Comparison of ENCODE assay signal across 37 cellular contexts in genomic region chr17:7432296-7432695, GRCh38. TPM values are rescaled to one million over a fixed set of nuclear protein-coding genes. Genes with fewer than 3 reads are reported as not detected.
"Had no signal": no experiment of that assay in that cellular context is flagged by ENCODE, and none has a peak within 500 bp of the region (broad histone marks: within the 10 kb centered on the region; RNA-seq: fewer than 3 reads in every experiment).

No MANE protein-coding gene starts in this region.

- H3K27me3 Mint-ChIP-seq: activated B cell treated with CpG ODN at 0.5 μM for 24 hours; activated CD4-positive, alpha-beta memory T cell treated with anti-CD3 and anti-CD28 coated beads for 36 hours; activated CD4-positive, alpha-beta T cell treated with anti-CD3 and anti-CD28 coated beads, Interleukin-2, amount 10 ng/mL, durations not matched to agents 24 days and 14 days; activated CD8-positive, alpha-beta T cell treated with anti-CD3 and anti-CD28 coated beads for 36 hours; activated naive CD8-positive, alpha-beta T cell treated with anti-CD3 and anti-CD28 coated beads for 36 hours; activated T-helper 17 cell treated with anti-CD3 and anti-CD28 coated beads, Interleukin-2, amount 50 U/mL, for 72 hours had no signal

- H3K27ac Mint-ChIP-seq: activated B cell treated with CpG ODN at 0.5 μM for 24 hours; activated CD4-positive, alpha-beta memory T cell treated with anti-CD3 and anti-CD28 coated beads for 36 hours; activated CD4-positive, alpha-beta T cell treated with anti-CD3 and anti-CD28 coated beads, Interleukin-2, amount 10 ng/mL, durations not matched to agents 24 days and 14 days; activated CD8-positive, alpha-beta T cell treated with anti-CD3 and anti-CD28 coated beads for 36 hours; activated naive CD4-positive, alpha-beta T cell treated with anti-CD3 and anti-CD28 coated beads, Interleukin-2, amount 10 ng/mL, durations not matched to agents 7 days and 5 days; activated naive CD8-positive, alpha-beta T cell treated with anti-CD3 and anti-CD28 coated beads for 36 hours; activated T-cell treated with anti-CD3 and anti-CD28 coated beads, Interleukin-2, amount 50 U/mL, for 72 hours; activated T-helper 1 cell treated with anti-CD3 and anti-CD28 coated beads, Interleukin-12 subunit alpha, Interleukin-12 subunit beta, Interleukin-2, Interleukin-4 antibody, amounts not matched to agents 30 ng/mL and 10 ng/mL and 1 ng/mL, durations not matched to agents 14 hours and 24 hours and 36 hours; T-helper 2 cell treated with Interferon-gamma antibody and Interleukin-4, amounts not matched to agents 5 μg/mL and 100 μg/mL, for 36 hours had no signal

- H3K4me3 ChIP-seq: adrenal gland, body of pancreas, breast epithelium had no signal

- H3K36me3 ChIP-seq: adrenal gland, brain microvascular endothelial cell, breast epithelium had no signal

- ATAC-seq: activated CD8-positive, alpha-beta T cell treated with anti-CD3 and anti-CD28 coated beads for 36 hours; activated naive CD4-positive, alpha-beta T cell treated with anti-CD3 and anti-CD28 coated beads, Interleukin-2, amount 50 U/mL, for 72 hours; activated T-cell treated with anti-CD3 and anti-CD28 coated beads, Interleukin-2, amount 50 U/mL, for 4 hours; activated T-cell treated with anti-CD3 and anti-CD28 coated beads, Interleukin-2, amount 50 U/mL, for 72 hours; activated T-helper 17 cell treated with anti-CD3 and anti-CD28 coated beads, Interleukin-2, amount 50 U/mL, for 72 hours; body of pancreas had no signal

- H3K27me3 ChIP-seq: adrenal gland, body of pancreas, brain microvascular endothelial cell, breast epithelium had no signal

- H3K9me3 Mint-ChIP-seq: activated B cell treated with CpG ODN at 0.5 μM for 24 hours; activated CD4-positive, alpha-beta memory T cell treated with anti-CD3 and anti-CD28 coated beads for 36 hours; activated CD4-positive, alpha-beta T cell treated with anti-CD3 and anti-CD28 coated beads, Interleukin-2, amount 10 ng/mL, durations not matched to agents 24 days and 14 days; activated CD8-positive, alpha-beta T cell treated with anti-CD3 and anti-CD28 coated beads for 36 hours; activated naive CD4-positive, alpha-beta T cell treated with anti-CD3 and anti-CD28 coated beads, Interleukin-2, amount 10 ng/mL, durations not matched to agents 7 days and 5 days; activated naive CD4-positive, alpha-beta T cell treated with anti-CD3 and anti-CD28 coated beads, Interleukin-2, amount 50 U/mL, for 72 hours; activated naive CD8-positive, alpha-beta T cell treated with anti-CD3 and anti-CD28 coated beads for 36 hours; activated T-cell treated with anti-CD3 and anti-CD28 coated beads, Interleukin-2, amount 50 U/mL, for 4 hours; activated T-cell treated with anti-CD3 and anti-CD28 coated beads, Interleukin-2, amount 50 U/mL, for 72 hours; activated T-helper 1 cell treated with anti-CD3 and anti-CD28 coated beads, Interleukin-12 subunit alpha, Interleukin-12 subunit beta, Interleukin-2, Interleukin-4 antibody, amounts not matched to agents 30 ng/mL and 10 ng/mL and 1 ng/mL, durations not matched to agents 14 hours and 24 hours and 36 hours; activated T-helper 17 cell treated with anti-CD3 and anti-CD28 coated beads, Interleukin-2, amount 50 U/mL, for 72 hours; T-helper 2 cell treated with Interferon-gamma antibody and Interleukin-4, amounts not matched to agents 5 μg/mL and 100 μg/mL, for 36 hours had no signal

- H3K4me1 Mint-ChIP-seq: activated T-helper 17 cell treated with anti-CD3 and anti-CD28 coated beads, Interleukin-2, amount 50 U/mL, for 72 hours had no signal

- H3K36me3 Mint-ChIP-seq: activated naive CD4-positive, alpha-beta T cell treated with anti-CD3 and anti-CD28 coated beads, Interleukin-2, amount 50 U/mL, for 72 hours; activated naive CD8-positive, alpha-beta T cell treated with anti-CD3 and anti-CD28 coated beads for 36 hours had no signal

- DNase-seq: activated B cell treated with CpG ODN at 0.5 μM for 24 hours; activated CD4-positive, alpha-beta memory T cell treated with anti-CD3 and anti-CD28 coated beads for 36 hours; activated CD4-positive, alpha-beta T cell treated with anti-CD3 and anti-CD28 coated beads for 4 hours; activated CD4-positive, alpha-beta T cell treated with anti-CD3 and anti-CD28 coated beads, Interleukin-2, amount 10 ng/mL, durations not matched to agents 24 days and 14 days; activated CD4-positive, alpha-beta T cell treated with anti-CD3 and anti-CD28 coated beads, Interleukin-2, amount 50 U/mL, for 1 hour; activated CD4-positive, alpha-beta T cell treated with anti-CD3 and anti-CD28 coated beads, Interleukin-2, amount 50 U/mL, for 4 hours; activated CD4-positive, CD25-positive, alpha-beta regulatory T cell treated with anti-CD3 and anti-CD28 coated beads, Interleukin-2, amount 50 U/mL, for 72 hours; activated CD8-positive, alpha-beta memory T cell treated with anti-CD3 and anti-CD28 coated beads, Interleukin-2, amount 50 U/mL, for 4 hours; activated CD8-positive, alpha-beta T cell treated with anti-CD3 and anti-CD28 coated beads for 36 hours; activated effector memory CD4-positive, alpha-beta T cell treated with anti-CD3 and anti-CD28 coated beads, Interleukin-2, amount 50 U/mL, for 16 hours; activated gamma-delta T cell treated with Interleukin-2 at 50 U/mL for 16 hours; activated naive CD4-positive, alpha-beta T cell; activated naive CD4-positive, alpha-beta T cell treated with anti-CD3 and anti-CD28 coated beads, Interleukin-2, amount 10 ng/mL, durations not matched to agents 7 days and 5 days; activated naive CD8-positive, alpha-beta T cell treated with anti-CD3 and anti-CD28 coated beads for 36 hours; activated T-cell treated with anti-CD3 and anti-CD28 coated beads for 4 hours; activated T-cell treated with anti-CD3 and anti-CD28 coated beads, Interleukin-2, amount 50 U/mL, for 1 hour; activated T-cell treated with anti-CD3 and anti-CD28 coated beads, Interleukin-2, amount 50 U/mL, for 4 hours; activated T-cell treated with anti-CD3 and anti-CD28 coated beads, Interleukin-2, amount 50 U/mL, for 72 hours; adrenal gland; amniotic stem cell; aorta; body of pancreas; brain microvascular endothelial cell; central memory CD4-positive, alpha-beta T cell; T-helper 2 cell; T-helper 9 cell had no signal

- H3K9me3 ChIP-seq: adrenal gland, body of pancreas, breast epithelium had no signal

- H3K27ac ChIP-seq: adrenal gland, body of pancreas, brain microvascular endothelial cell, breast epithelium, VCaP had no signal

- H3K4me3 Mint-ChIP-seq: activated B cell treated with CpG ODN at 0.5 μM for 24 hours; activated CD4-positive, alpha-beta memory T cell treated with anti-CD3 and anti-CD28 coated beads for 36 hours; activated CD4-positive, alpha-beta T cell treated with anti-CD3 and anti-CD28 coated beads, Interleukin-2, amount 10 ng/mL, durations not matched to agents 24 days and 14 days; activated CD8-positive, alpha-beta T cell treated with anti-CD3 and anti-CD28 coated beads for 36 hours; activated naive CD4-positive, alpha-beta T cell treated with anti-CD3 and anti-CD28 coated beads, Interleukin-2, amount 10 ng/mL, durations not matched to agents 7 days and 5 days; activated naive CD8-positive, alpha-beta T cell treated with anti-CD3 and anti-CD28 coated beads for 36 hours; activated T-cell treated with anti-CD3 and anti-CD28 coated beads, Interleukin-2, amount 50 U/mL, for 4 hours; activated T-cell treated with anti-CD3 and anti-CD28 coated beads, Interleukin-2, amount 50 U/mL, for 72 hours; activated T-helper 1 cell treated with anti-CD3 and anti-CD28 coated beads, Interleukin-12 subunit alpha, Interleukin-12 subunit beta, Interleukin-2, Interleukin-4 antibody, amounts not matched to agents 30 ng/mL and 10 ng/mL and 1 ng/mL, durations not matched to agents 14 hours and 24 hours and 36 hours; activated T-helper 17 cell treated with anti-CD3 and anti-CD28 coated beads, Interleukin-2, amount 50 U/mL, for 72 hours; T-helper 2 cell treated with Interferon-gamma antibody and Interleukin-4, amounts not matched to agents 5 μg/mL and 100 μg/mL, for 36 hours had no signal

RNA-seq across cellular contexts. Expression of gene SPEM3, which starts 3.6 kb away (rescaled TPM):
- total RNA-seq: activated B cell treated with CpG ODN at 0.5 μM for 24 hours; activated CD4-positive, alpha-beta memory T cell treated with anti-CD3 and anti-CD28 coated beads for 36 hours; activated CD4-positive, alpha-beta T cell treated with anti-CD3 and anti-CD28 coated beads, Interleukin-2, amount 10 ng/mL, durations not matched to agents 24 days and 14 days; activated CD8-positive, alpha-beta memory T cell treated with anti-CD3 and anti-CD28 coated beads for 36 hours; activated CD8-positive, alpha-beta T cell treated with anti-CD3 and anti-CD28 coated beads for 36 hours; activated naive CD4-positive, alpha-beta T cell treated with anti-CD3 and anti-CD28 coated beads, Interleukin-2, amount 50 U/mL, for 72 hours; activated naive CD8-positive, alpha-beta T cell treated with anti-CD3 and anti-CD28 coated beads for 36 hours; activated T-cell treated with anti-CD3 and anti-CD28 coated beads, Interleukin-2, amount 50 U/mL, for 4 hours; activated T-cell treated with anti-CD3 and anti-CD28 coated beads, Interleukin-2, amount 50 U/mL, for 72 hours; activated T-helper 1 cell treated with anti-CD3 and anti-CD28 coated beads, Interleukin-12 subunit alpha, Interleukin-12 subunit beta, Interleukin-2, Interleukin-4 antibody, amounts not matched to agents 30 ng/mL and 10 ng/mL and 1 ng/mL, durations not matched to agents 14 hours and 24 hours and 36 hours; activated T-helper 17 cell treated with anti-CD3 and anti-CD28 coated beads, Interleukin-2, amount 50 U/mL, for 72 hours; adrenal gland; aorta; astrocyte; body of pancreas; breast epithelium; cardiac septum; cerebellum; T-helper 1 cell treated with Interleukin-12 subunit alpha and Interleukin-12 subunit beta and Interleukin-4 antibody, amounts not matched to agents 30 ng/mL and 1 ng/mL, for 36 hours had no signal
- polyA plus RNA-seq: adrenal gland, aorta had no signal

RNA-seq across cellular contexts. Expression of gene SPEM2, which starts 6.9 kb away (rescaled TPM):
- total RNA-seq: activated B cell treated with CpG ODN at 0.5 μM for 24 hours; activated CD4-positive, alpha-beta memory T cell treated with anti-CD3 and anti-CD28 coated beads for 36 hours; activated CD4-positive, alpha-beta T cell treated with anti-CD3 and anti-CD28 coated beads, Interleukin-2, amount 10 ng/mL, durations not matched to agents 24 days and 14 days; activated CD8-positive, alpha-beta memory T cell treated with anti-CD3 and anti-CD28 coated beads for 36 hours; activated CD8-positive, alpha-beta T cell treated with anti-CD3 and anti-CD28 coated beads for 36 hours; activated naive CD8-positive, alpha-beta T cell treated with anti-CD3 and anti-CD28 coated beads for 36 hours; activated T-cell treated with anti-CD3 and anti-CD28 coated beads, Interleukin-2, amount 50 U/mL, for 4 hours; activated T-cell treated with anti-CD3 and anti-CD28 coated beads, Interleukin-2, amount 50 U/mL, for 72 hours; activated T-helper 1 cell treated with anti-CD3 and anti-CD28 coated beads, Interleukin-12 subunit alpha, Interleukin-12 subunit beta, Interleukin-2, Interleukin-4 antibody, amounts not matched to agents 30 ng/mL and 10 ng/mL and 1 ng/mL, durations not matched to agents 14 hours and 24 hours and 36 hours; activated T-helper 17 cell treated with anti-CD3 and anti-CD28 coated beads, Interleukin-2, amount 50 U/mL, for 72 hours; adrenal gland; aorta; body of pancreas; breast epithelium; cardiac septum; cerebellum; T-helper 1 cell treated with Interleukin-12 subunit alpha and Interleukin-12 subunit beta and Interleukin-4 antibody, amounts not matched to agents 30 ng/mL and 1 ng/mL, for 36 hours had no signal
- polyA plus RNA-seq: adrenal gland, aorta had no signal

RNA-seq across cellular contexts. Expression of gene SPEM1, which starts 12.2 kb away (rescaled TPM):
- total RNA-seq: activated B cell treated with CpG ODN at 0.5 μM for 24 hours; activated CD4-positive, alpha-beta memory T cell treated with anti-CD3 and anti-CD28 coated beads for 36 hours; activated CD4-positive, alpha-beta T cell treated with anti-CD3 and anti-CD28 coated beads, Interleukin-2, amount 10 ng/mL, durations not matched to agents 24 days and 14 days; activated CD8-positive, alpha-beta memory T cell treated with anti-CD3 and anti-CD28 coated beads for 36 hours; activated naive CD4-positive, alpha-beta T cell treated with anti-CD3 and anti-CD28 coated beads, Interleukin-2, amount 50 U/mL, for 72 hours; activated naive CD8-positive, alpha-beta T cell treated with anti-CD3 and anti-CD28 coated beads for 36 hours; activated T-cell treated with anti-CD3 and anti-CD28 coated beads, Interleukin-2, amount 50 U/mL, for 4 hours; activated T-helper 1 cell treated with anti-CD3 and anti-CD28 coated beads, Interleukin-12 subunit alpha, Interleukin-12 subunit beta, Interleukin-2, Interleukin-4 antibody, amounts not matched to agents 30 ng/mL and 10 ng/mL and 1 ng/mL, durations not matched to agents 14 hours and 24 hours and 36 hours; activated T-helper 17 cell treated with anti-CD3 and anti-CD28 coated beads, Interleukin-2, amount 50 U/mL, for 72 hours; adrenal gland; aorta; body of pancreas; breast epithelium; cardiac septum; cerebellum had no signal
- polyA plus RNA-seq: adrenal gland, aorta had no signal
